Comparison of ENCODE assay signal across 2 cellular contexts in the genomic region with DNA sequence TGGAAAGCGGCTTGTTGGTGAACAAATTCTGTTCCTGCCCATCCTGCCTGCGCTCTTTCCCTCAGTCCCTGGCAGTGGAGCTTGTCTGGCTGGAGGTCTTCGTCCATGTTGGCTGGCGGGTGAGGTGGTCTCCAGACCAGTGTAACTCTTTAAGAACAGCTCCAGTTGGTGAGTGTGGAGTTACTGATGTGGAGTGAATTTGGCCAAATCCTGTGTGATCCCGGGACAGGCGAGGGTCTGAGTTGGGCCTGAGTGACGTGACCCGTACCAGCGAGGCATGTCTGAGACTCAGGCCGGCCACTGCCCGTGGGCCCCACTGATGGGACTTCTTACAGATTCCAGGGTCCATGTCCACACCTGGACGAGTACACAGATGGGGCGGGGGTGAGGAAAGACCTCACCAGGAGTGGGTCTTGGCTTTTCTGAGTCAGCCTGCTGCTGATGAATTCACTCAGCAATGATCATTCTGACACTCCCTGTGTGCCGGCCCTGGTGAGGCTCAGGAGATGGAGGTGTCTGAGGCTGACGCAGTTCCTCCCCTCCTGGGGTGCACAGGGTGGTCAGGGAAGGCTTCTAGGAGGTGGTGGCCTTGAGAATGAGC.
TF ChIP-seq lines count a peak whose summit lies in the region.

No MANE protein-coding gene starts in this region.

TF ChIP-seq in SK-N-SH, 30 proteins besides CTCF, POLR2A, EP300 and RAD21 (continued from another document):
- TF ChIP-seq SIN3A (IDR thresholded peaks at IDR 0.05; ENCODE audit: borderline replicate concordance, low read depth, low read length) (no peak), YY1 (IDR thresholded peaks at IDR 0.05; ENCODE audit: low read depth) (no peak), GATA2 (CRISPR knock-in tag; IDR thresholded peaks at IDR 0.05) (no peak), FOXJ3 (CRISPR knock-in tag; IDR thresholded peaks at IDR 0.05) (no peak), TCF12 (IDR thresholded peaks at IDR 0.05) (no peak), ELF1 (IDR thresholded peaks at IDR 0.05) (no peak), RFX5 (IDR thresholded peaks at IDR 0.05; ENCODE audit: low read length) (no peak), POLR2AphosphoS5 (IDR thresholded peaks at IDR 0.05; ENCODE audit: low read depth, low read length) (no peak), MEF2A (IDR thresholded peaks at IDR 0.05; ENCODE audit: borderline replicate concordance, low read depth) (no peak)
- TF ChIP-seq, protein P1, sequence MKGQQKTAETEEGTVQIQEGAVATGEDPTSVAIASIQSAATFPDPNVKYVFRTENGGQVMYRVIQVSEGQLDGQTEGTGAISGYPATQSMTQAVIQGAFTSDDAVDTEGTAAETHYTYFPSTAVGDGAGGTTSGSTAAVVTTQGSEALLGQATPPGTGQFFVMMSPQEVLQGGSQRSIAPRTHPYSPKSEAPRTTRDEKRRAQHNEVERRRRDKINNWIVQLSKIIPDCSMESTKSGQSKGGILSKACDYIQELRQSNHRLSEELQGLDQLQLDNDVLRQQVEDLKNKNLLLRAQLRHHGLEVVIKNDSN (IDR thresholded peaks at IDR 0.05; ENCODE audit: borderline replicate concordance, low read depth): no peak
- TF ChIP-seq, protein P2, sequence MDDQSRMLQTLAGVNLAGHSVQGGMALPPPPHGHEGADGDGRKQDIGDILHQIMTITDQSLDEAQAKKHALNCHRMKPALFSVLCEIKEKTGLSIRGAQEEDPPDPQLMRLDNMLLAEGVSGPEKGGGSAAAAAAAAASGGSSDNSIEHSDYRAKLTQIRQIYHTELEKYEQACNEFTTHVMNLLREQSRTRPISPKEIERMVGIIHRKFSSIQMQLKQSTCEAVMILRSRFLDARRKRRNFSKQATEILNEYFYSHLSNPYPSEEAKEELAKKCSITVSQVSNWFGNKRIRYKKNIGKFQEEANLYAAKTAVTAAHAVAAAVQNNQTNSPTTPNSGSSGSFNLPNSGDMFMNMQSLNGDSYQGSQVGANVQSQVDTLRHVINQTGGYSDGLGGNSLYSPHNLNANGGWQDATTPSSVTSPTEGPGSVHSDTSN (IDR thresholded peaks at IDR 0.05): no peak
- TF ChIP-seq, protein P3, sequence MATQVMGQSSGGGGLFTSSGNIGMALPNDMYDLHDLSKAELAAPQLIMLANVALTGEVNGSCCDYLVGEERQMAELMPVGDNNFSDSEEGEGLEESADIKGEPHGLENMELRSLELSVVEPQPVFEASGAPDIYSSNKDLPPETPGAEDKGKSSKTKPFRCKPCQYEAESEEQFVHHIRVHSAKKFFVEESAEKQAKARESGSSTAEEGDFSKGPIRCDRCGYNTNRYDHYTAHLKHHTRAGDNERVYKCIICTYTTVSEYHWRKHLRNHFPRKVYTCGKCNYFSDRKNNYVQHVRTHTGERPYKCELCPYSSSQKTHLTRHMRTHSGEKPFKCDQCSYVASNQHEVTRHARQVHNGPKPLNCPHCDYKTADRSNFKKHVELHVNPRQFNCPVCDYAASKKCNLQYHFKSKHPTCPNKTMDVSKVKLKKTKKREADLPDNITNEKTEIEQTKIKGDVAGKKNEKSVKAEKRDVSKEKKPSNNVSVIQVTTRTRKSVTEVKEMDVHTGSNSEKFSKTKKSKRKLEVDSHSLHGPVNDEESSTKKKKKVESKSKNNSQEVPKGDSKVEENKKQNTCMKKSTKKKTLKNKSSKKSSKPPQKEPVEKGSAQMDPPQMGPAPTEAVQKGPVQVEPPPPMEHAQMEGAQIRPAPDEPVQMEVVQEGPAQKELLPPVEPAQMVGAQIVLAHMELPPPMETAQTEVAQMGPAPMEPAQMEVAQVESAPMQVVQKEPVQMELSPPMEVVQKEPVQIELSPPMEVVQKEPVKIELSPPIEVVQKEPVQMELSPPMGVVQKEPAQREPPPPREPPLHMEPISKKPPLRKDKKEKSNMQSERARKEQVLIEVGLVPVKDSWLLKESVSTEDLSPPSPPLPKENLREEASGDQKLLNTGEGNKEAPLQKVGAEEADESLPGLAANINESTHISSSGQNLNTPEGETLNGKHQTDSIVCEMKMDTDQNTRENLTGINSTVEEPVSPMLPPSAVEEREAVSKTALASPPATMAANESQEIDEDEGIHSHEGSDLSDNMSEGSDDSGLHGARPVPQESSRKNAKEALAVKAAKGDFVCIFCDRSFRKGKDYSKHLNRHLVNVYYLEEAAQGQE (IDR thresholded peaks at IDR 0.05; ENCODE audit: low read depth, low read length): no peak

TF ChIP-seq in SK-N-SH treated with all-trans-retinoic acid at 6 μM for 48 hours, 23 proteins besides CTCF, POLR2A, EP300 and RAD21 (continued from another document):
- TF ChIP-seq, protein P4, sequence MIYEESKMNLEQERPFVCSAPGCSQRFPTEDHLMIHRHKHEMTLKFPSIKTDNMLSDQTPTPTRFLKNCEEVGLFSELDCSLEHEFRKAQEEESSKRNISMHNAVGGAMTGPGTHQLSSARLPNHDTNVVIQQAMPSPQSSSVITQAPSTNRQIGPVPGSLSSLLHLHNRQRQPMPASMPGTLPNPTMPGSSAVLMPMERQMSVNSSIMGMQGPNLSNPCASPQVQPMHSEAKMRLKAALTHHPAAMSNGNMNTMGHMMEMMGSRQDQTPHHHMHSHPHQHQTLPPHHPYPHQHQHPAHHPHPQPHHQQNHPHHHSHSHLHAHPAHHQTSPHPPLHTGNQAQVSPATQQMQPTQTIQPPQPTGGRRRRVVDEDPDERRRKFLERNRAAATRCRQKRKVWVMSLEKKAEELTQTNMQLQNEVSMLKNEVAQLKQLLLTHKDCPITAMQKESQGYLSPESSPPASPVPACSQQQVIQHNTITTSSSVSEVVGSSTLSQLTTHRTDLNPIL (CRISPR knock-in tag; IDR thresholded peaks at IDR 0.05; ENCODE audit: low read depth): no peak
- TF ChIP-seq ZNF8 (CRISPR knock-in tag; IDR thresholded peaks at IDR 0.05): no peak
- TF ChIP-seq TCF4 (CRISPR knock-in tag; IDR thresholded peaks at IDR 0.05; ENCODE audit: borderline replicate concordance): no peak
- no peak for TF ChIP-seq OSR1 (CRISPR knock-in tag; IDR thresholded peaks at IDR 0.05)
- TF ChIP-seq ZC3H10 (CRISPR knock-in tag; IDR thresholded peaks at IDR 0.05): no peak
- TF ChIP-seq BACH2 (CRISPR knock-in tag; IDR thresholded peaks at IDR 0.05; ENCODE audit: borderline replicate concordance): no peak
